Comparison of ENCODE assay signal across 1 cellular context in genomic region chr19:42325896-42326771, GRCh38.
TF ChIP-seq lines count a peak whose summit lies in the region.

No MANE protein-coding gene starts in this region.

TF ChIP-seq in IMR-90, 13 proteins besides CTCF, POLR2A, EP300 and RAD21:
- TF ChIP-seq CEBPB (IDR thresholded peaks at IDR 0.05; ENCODE audit: low read depth, low read length) (no peak), MAFK (IDR thresholded peaks at IDR 0.05; ENCODE audit: low read depth, low read length) (no peak), RFX5 (IDR thresholded peaks at IDR 0.05; ENCODE audit: low read depth, low read length) (no peak), RCOR1 (IDR thresholded peaks at IDR 0.05; ENCODE audit: insufficient replicate concordance, low read length) (no peak), MXI1 (IDR thresholded peaks at IDR 0.05; ENCODE audit: borderline replicate concordance, low read depth, low read length) (no peak), SMC3 (IDR thresholded peaks at IDR 0.05; ENCODE audit: low read depth, low read length) (no peak), BHLHE40 (IDR thresholded peaks at IDR 0.05; ENCODE audit: low read depth, low read length) (no peak), FOS (IDR thresholded peaks at IDR 0.05; ENCODE audit: low read depth, low read length) (no peak), MAZ (IDR thresholded peaks at IDR 0.05; ENCODE audit: borderline replicate concordance, low read depth, low read length) (no peak)
- TF ChIP-seq, protein P1, sequence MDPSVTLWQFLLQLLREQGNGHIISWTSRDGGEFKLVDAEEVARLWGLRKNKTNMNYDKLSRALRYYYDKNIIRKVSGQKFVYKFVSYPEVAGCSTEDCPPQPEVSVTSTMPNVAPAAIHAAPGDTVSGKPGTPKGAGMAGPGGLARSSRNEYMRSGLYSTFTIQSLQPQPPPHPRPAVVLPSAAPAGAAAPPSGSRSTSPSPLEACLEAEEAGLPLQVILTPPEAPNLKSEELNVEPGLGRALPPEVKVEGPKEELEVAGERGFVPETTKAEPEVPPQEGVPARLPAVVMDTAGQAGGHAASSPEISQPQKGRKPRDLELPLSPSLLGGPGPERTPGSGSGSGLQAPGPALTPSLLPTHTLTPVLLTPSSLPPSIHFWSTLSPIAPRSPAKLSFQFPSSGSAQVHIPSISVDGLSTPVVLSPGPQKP (IDR thresholded peaks at IDR 0.05; ENCODE audit: borderline replicate concordance, low read depth, low read length): no peak
